24 cellular contexts compared by ENCODE assay signal in genomic region chr2:235769046-235769445, GRCh38.
DNase-seq lines count a peak whose midpoint lies in the region; ATAC-seq, FAIRE-seq and TF ChIP-seq lines count a peak whose summit lies in the region.
"Had no signal": no experiment of that assay in that cellular context is flagged by ENCODE, and none has a peak within 500 bp of the region (broad histone marks: within the 10 kb centered on the region; RNA-seq: fewer than 3 reads in every experiment).

No MANE protein-coding gene starts in this region.

- H3K9ac ChIP-seq in keratinocyte (ENCODE audit: control insufficient read depth, extremely low read depth, insufficient read depth, low read length): no peak overlapping the region
- no peak overlapping the region for H3K9ac ChIP-seq in H9 (ENCODE audit: extremely low read depth, insufficient read length, low read length)
- H3K9ac ChIP-seq: GM23248, KMS-11 had no signal

- H2BK120ac ChIP-seq in H9 (ENCODE audit: low read depth, low read length, poor library complexity, severe bottlenecking): no peak overlapping the region

- H4K20me1 ChIP-seq in keratinocyte (ENCODE audit: control insufficient read depth, extremely low read depth, insufficient read depth, low read length): no peaks in the 10 kb centered on the region
- H4K20me1 ChIP-seq in H9 (ENCODE audit: control insufficient read depth, insufficient read depth, insufficient read length): peaks cover 3% of the 10 kb centered on the region

- no peak overlapping the region for H3K4ac ChIP-seq in H9 (ENCODE audit: low read depth, low read length)

- no peak overlapping the region for H2BK20ac ChIP-seq in H9 (ENCODE audit: low read depth, low read length, poor library complexity, severe bottlenecking)

- H3K14ac ChIP-seq in H9 (ENCODE audit: insufficient read depth, low read length): no peak overlapping the region

- intact Hi-C loops in thyroid gland (cut with DNase I): no loop called here

- no peak overlapping the region for H3K56ac ChIP-seq in H9 (ENCODE audit: insufficient read length, low read depth, low read length)

- dilution Hi-C loops in keratinocyte (cut with MboI; ENCODE audit: extremely low pct_ligation_motif_present, low sequenced_read_pairs): no loop called here

- no peak overlapping the region for H2BK5ac ChIP-seq in H9 (ENCODE audit: insufficient read length, low read length)

- no peak overlapping the region for H3K23ac ChIP-seq in H9 (ENCODE audit: insufficient read length, low read depth, low read length)

- no peak for ATAC-seq in GM18858 (IDR thresholded peaks at IDR 0.05; ENCODE audit: unreplicated experiment)
- ATAC-seq: A549 had no signal

- DNase-seq in HPDE6-E6E7 (ENCODE audit: extremely low spot score) (peak; percentile 37), caudate nucleus (lab: John Stamatoyannopoulos, UW) (no peak), keratinocyte (ENCODE audit: low read depth, low spot score) (no peak), thyroid gland (peak; percentile 87 to 96), NAMALWA (ENCODE audit: low spot score) (no peak), H9 (no peak)
- DNase-seq: DMS79 treated with DMSO at 0.1 percent for 48 hours, GM23248, HCEC 1CT, NCI-H1105 treated with DMSO at 0.1 percent for 48 hours, NCI-H2081, NCI-H2171, NCI-H345, NCI-H524, NCI-H82, OCI-M1, Right ventricle myocardium superior had no signal

- H2AFZ ChIP-seq in keratinocyte (ENCODE audit: control insufficient read depth, low read length): no peak overlapping the region
- no peak overlapping the region for H2AFZ ChIP-seq in H9 (ENCODE audit: low read length)
- H2AFZ ChIP-seq: GM23248 had no signal

- H3K79me2 ChIP-seq in keratinocyte (ENCODE audit: control insufficient read depth, insufficient read depth, low read length) (no peaks in the 10 kb centered on the region), H9 (ENCODE audit: insufficient read depth, low read length) (no peaks in the 10 kb centered on the region)

- peaks cover 15 to 18% of the 10 kb centered on the region in 2 experiments for H3K4me1 Mint-ChIP-seq in H9
- H3K4me1 Mint-ChIP-seq: B cell, CD14-positive monocyte had no signal

- H3K23me2 ChIP-seq in H9 (ENCODE audit: insufficient read length, low read depth, low read length, poor library complexity, severe bottlenecking): no peaks in the 10 kb centered on the region

- H3K4me3 ChIP-seq in keratinocyte (ENCODE audit: control insufficient read depth in 2 of 3, extremely low read depth in 1 of 3, insufficient read depth in 2 of 3, low read depth in 1 of 3, low read length in 3 of 3): no peak overlapping the region
- H3K4me3 ChIP-seq in thyroid gland (replicated peaks in 1 of 3): no peak overlapping the region
- H3K4me3 ChIP-seq: A549, GM23248 had no signal

- no peak for FAIRE-seq in keratinocyte (lab: Jason Lieb, UNC)
- FAIRE-seq: A549, RCC 7860 had no signal

- H3K9me1 ChIP-seq in keratinocyte (ENCODE audit: control insufficient read depth, extremely low read depth, insufficient read depth, low read length): no peaks in the 10 kb centered on the region

- H4K5ac ChIP-seq in H9 (ENCODE audit: insufficient read length, low read depth, low read length): no peak overlapping the region

- H2BK12ac ChIP-seq in H9 (ENCODE audit: insufficient read length, low read depth, low read length): no peak overlapping the region

- H2BK15ac ChIP-seq in H9 (ENCODE audit: low read depth, low read length): no peak overlapping the region

- TF ChIP-seq CTCF in keratinocyte (optimal IDR thresholded peaks at IDR 0.05 in 1 of 3, IDR thresholded peaks at IDR 0.05 in 1 of 3, conservative IDR thresholded peaks at IDR 0.05 in 1 of 3; ENCODE audit: extremely low read depth in 1 of 3, insufficient read depth in 2 of 3, low read length in 3 of 3) (no peak), thyroid gland (IDR thresholded peaks at IDR 0.05) (no peak), H9 (conservative IDR thresholded peaks at IDR 0.05) (no peak)

- no peak overlapping the region for H2AK5ac ChIP-seq in H9 (ENCODE audit: insufficient read length, low read length)

- H3K36me3 ChIP-seq in keratinocyte (ENCODE audit: control insufficient read depth in 2 of 2, extremely low read depth in 1 of 2, insufficient read depth in 2 of 2, low read length in 2 of 2) (peaks cover 0 to 3% of the 10 kb centered on the region in 2 experiments), thyroid gland (no peaks in the 10 kb centered on the region)

- no peak overlapping the region for H3K4me3 Mint-ChIP-seq in H9
- H3K4me3 Mint-ChIP-seq: B cell, CD14-positive monocyte had no signal

- WGBS in thyroid gland, 2 donors: 25 to 38% methylated on average over 7 of the region's 7 CpGs
- no CpG with 5 or more reads among the region's 7 CpGs for WGBS in H9 (ENCODE audit: extremely low coverage, insufficient read length, low lambda C conversion rate)

- H3K9me3 Mint-ChIP-seq in H9: no peaks in the 10 kb centered on the region

- no peaks in the 10 kb centered on the region for H3K27me3 ChIP-seq in keratinocyte (ENCODE audit: control insufficient read depth, extremely low read depth, insufficient read depth, low read length)
- no peaks in the 10 kb centered on the region for H3K27me3 ChIP-seq in thyroid gland
- H3K27me3 ChIP-seq in H9 (ENCODE audit: insufficient read depth, low read length): no peaks in the 10 kb centered on the region

- H3K4me1 ChIP-seq in keratinocyte (ENCODE audit: control insufficient read depth, extremely low read depth, insufficient read depth, low read length) (peaks cover 16% of the 10 kb centered on the region), thyroid gland (peaks cover 0 to 3% of the 10 kb centered on the region in 2 donors), H9 (ENCODE audit: insufficient read depth, low read length) (no peaks in the 10 kb centered on the region)

- no peak overlapping the region for H3K27ac Mint-ChIP-seq in H9
- H3K27ac Mint-ChIP-seq: B cell, CD14-positive monocyte had no signal

- no peak overlapping the region for H3T11ph ChIP-seq in H9 (ENCODE audit: low read length)

- H3K36me3 Mint-ChIP-seq in H9 (ENCODE audit: insufficient read depth in 1 of 3, low read depth in 3 of 3): peaks cover 6 to 11% (median 10%) of the 10 kb centered on the region in 3 experiments; a peak in 4 of 7 replicates
- H3K36me3 Mint-ChIP-seq: CD14-positive monocyte had no signal

- no peak overlapping the region for H3K18ac ChIP-seq in H9 (ENCODE audit: insufficient read length, low read depth, low read length)

- no peaks in the 10 kb centered on the region for H3K9me3 ChIP-seq in keratinocyte (ENCODE audit: control insufficient read depth, low read depth, low read length)
- no peaks in the 10 kb centered on the region for H3K9me3 ChIP-seq in thyroid gland
- H3K9me3 ChIP-seq in H9 (ENCODE audit: control insufficient read depth, low read depth, low read length): no peaks in the 10 kb centered on the region
- H3K9me3 ChIP-seq: A549 had no signal

- no peaks in the 10 kb centered on the region; the same call in 1 of the 2 replicates for H3K27me3 Mint-ChIP-seq in H9 (ENCODE audit: low read depth)

- no peaks in the 10 kb centered on the region for H3K79me1 ChIP-seq in H9 (ENCODE audit: insufficient read depth, low read depth, low read length, poor library complexity, severe bottlenecking)

- TF ChIP-seq POLR2A in thyroid gland (IDR thresholded peaks at IDR 0.05): no peak

- peak overlapping the region; percentile 39 for H3K4me2 ChIP-seq in keratinocyte (ENCODE audit: control insufficient read depth, extremely low read depth, insufficient read depth, low read depth, low read length)
- H3K4me2 ChIP-seq in H9 (ENCODE audit: insufficient read depth, insufficient read length, low read length): no peak overlapping the region
- H3K4me2 ChIP-seq: A549, KMS-11 had no signal

- peak overlapping the region; percentile 21 for H3K27ac ChIP-seq in caudate nucleus (ENCODE audit: low read depth, low read length)
- H3K27ac ChIP-seq in keratinocyte (ENCODE audit: control insufficient read depth, insufficient read depth, low read length): no peak overlapping the region
- no peak overlapping the region for H3K27ac ChIP-seq in thyroid gland
- H3K27ac ChIP-seq in H9 (ENCODE audit: insufficient read length, low read depth, low read length): no peak overlapping the region
- H3K27ac ChIP-seq: A549, GM23248, HL-60, KMS-11 had no signal

- no peak overlapping the region for H4K91ac ChIP-seq in H9 (ENCODE audit: insufficient read length, low read depth, low read length)

- no peak overlapping the region for H4K8ac ChIP-seq in H9 (replicated peaks; ENCODE audit: insufficient read length, low read depth, low read length)

Comparison
In these comparisons a context has a peak if more than half of its experiments do, and no peak if none do; other contexts are left out.
1. DNase-seq: peak in HPDE6-E6E7 (single experiment) and thyroid gland (2 of 2); none in caudate nucleus (0 of 61), keratinocyte (single experiment), NAMALWA (single experiment) and H9 (single experiment).